ENCODE assay signal across 16 cellular contexts in the genomic region with DNA sequence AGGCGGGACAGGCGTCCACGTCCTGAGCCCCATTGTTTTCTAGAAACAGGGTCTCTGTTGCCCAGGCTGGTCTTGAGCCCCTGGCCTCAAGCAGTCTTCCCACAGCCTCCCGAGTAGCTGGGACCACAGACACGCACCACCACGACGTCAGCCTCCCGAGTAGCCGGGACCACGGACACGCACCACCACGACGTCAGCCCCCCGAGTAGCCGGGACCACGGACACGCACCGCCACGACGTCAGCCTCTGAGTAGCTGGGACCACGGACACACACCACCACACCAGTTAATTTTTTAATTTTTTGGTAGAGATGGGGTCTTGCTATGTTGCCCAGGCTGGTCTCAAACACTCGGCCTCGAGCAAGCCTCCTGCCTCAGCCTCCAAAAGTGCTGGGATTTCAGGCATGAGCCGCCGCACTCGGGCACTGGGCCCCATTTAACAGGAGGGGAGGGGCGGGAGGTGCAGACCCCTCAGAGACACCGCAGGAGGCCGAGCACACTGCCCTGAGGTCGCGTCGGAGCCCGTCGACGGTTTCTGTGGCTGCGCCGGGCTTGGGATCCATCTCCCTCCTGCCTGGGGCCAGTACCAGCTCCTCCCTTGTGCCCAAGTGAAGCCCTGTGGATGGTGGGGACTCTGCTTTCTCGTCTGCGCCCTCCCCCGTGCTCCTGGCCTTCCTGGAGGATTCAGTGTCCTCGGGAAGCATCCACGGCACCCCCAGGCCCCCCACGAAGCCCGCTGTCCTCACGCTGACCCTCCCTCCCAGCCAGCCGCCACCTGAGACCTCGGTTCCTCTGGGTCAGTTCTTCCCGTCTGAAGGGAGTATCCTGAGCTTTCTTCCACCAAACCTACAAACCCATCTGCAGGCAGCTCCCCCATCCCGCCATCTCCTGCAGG. TPM values are rescaled to one million over a fixed set of nuclear protein-coding genes. Genes with fewer than 3 reads are reported as not detected.
A peak's percentile ranks its signal among the peaks of the same experiment; 100 is the strongest.
DNase-seq lines count a peak whose midpoint lies in the region; ATAC-seq, FAIRE-seq and TF ChIP-seq lines count a peak whose summit lies in the region.
"Had no signal": no experiment of that assay in that cellular context is flagged by ENCODE, and none has a peak within 500 bp of the region (broad histone marks: within the 10 kb centered on the region; RNA-seq: fewer than 3 reads in every experiment).

No MANE protein-coding gene starts in this region.

- TF ChIP-seq CTCF in progenitor cell of endocrine pancreas (IDR thresholded peaks at IDR 0.05; ENCODE audit: unreplicated experiment) = no peak

- peak; percentile 99 for FAIRE-seq in HTR-8/SVneo (lab: Jason Lieb, UNC)
- FAIRE-seq: H54 had no signal

- TF ChIP-seq POLR2A in erythroblast (IDR thresholded peaks at IDR 0.05; ENCODE audit: low read length) = no peak

- ATAC-seq in activated CD4-positive, CD25-positive, alpha-beta regulatory T cell treated with anti-CD3 and anti-CD28 coated beads, Interleukin-2, amount 50 U/mL, for 24 hours = no peak
- ATAC-seq in HG03025 (IDR thresholded peaks at IDR 0.05; ENCODE audit: low FRiP score, unreplicated experiment) = no peak
- ATAC-seq: PC-3 had no signal

- H3K4me3 Mint-ChIP-seq in progenitor cell of endocrine pancreas (ENCODE audit: low read depth) = no peak overlapping the region

- H3K9me3 Mint-ChIP-seq in progenitor cell of endocrine pancreas (ENCODE audit: low read depth) = no peaks in the 10 kb centered on the region

- H3K27ac Mint-ChIP-seq in progenitor cell of endocrine pancreas = peak overlapping the region; percentile 39

- H3K27me3 Mint-ChIP-seq in progenitor cell of endocrine pancreas = no peaks in the 10 kb centered on the region

- peak; percentile 31 for DNase-seq in DMS 273 (lab: John Stamatoyannopoulos, UW; ENCODE audit: unreplicated experiment)
- DNase-seq in DMS 273 treated with DMSO at 0.1 percent for 48 hours (lab: John Stamatoyannopoulos, UW) = no peak
- DNase-seq in HTR-8/SVneo (ENCODE audit: insufficient read length, low spot score) = no peak
- peak; percentile 6 to 32 for DNase-seq in erythroblast (lab: John Stamatoyannopoulos, UW)
- no peak for DNase-seq in progenitor cell of endocrine pancreas (ENCODE audit: low spot score, unreplicated experiment)
- no peak for DNase-seq in DMS79 (lab: John Stamatoyannopoulos, UW)
- DNase-seq: DMS79 treated with DMSO at 0.1 percent for 48 hours, GDM1, NCI-H1694 treated with DMSO at 0.1 percent for 48 hours, NCI-H345, PC-3, SIG-M5 had no signal

- peaks cover 30% of the 10 kb centered on the region for H3K36me3 Mint-ChIP-seq in progenitor cell of endocrine pancreas (ENCODE audit: insufficient read depth)

- no peaks in the 10 kb centered on the region for H3K4me1 Mint-ChIP-seq in progenitor cell of endocrine pancreas (ENCODE audit: low read depth)

RNA-seq across cellular contexts. Expression of a gene that starts 13.0 kb away (rescaled TPM):
- total RNA-seq in progenitor cell of endocrine pancreas = 32.9 and 33.3 TPM in 2 replicates
- total RNA-seq: HT-29 had no signal

Comparison
In these comparisons a context has a peak if more than half of its experiments do, and no peak if none do; other contexts are left out.
1. DNase-seq: peak in DMS 273 (single experiment) and erythroblast (2 of 2); none in DMS 273 treated with DMSO at 0.1 percent for 48 hours (single experiment), HTR-8/SVneo (single experiment), progenitor cell of endocrine pancreas (single experiment) and DMS79 (single experiment).